ENCODE assay signal across 28 cellular contexts in genomic region chr7:1475393-1475792, GRCh38.
"Had no signal": no experiment of that assay in that cellular context is flagged by ENCODE, and none has a peak within 500 bp of the region (broad histone marks: within the 10 kb centered on the region; RNA-seq: fewer than 3 reads in every experiment).

No MANE protein-coding gene starts in this region.

- ATAC-seq: activated CD8-positive, alpha-beta T cell treated with anti-CD3 and anti-CD28 coated beads for 36 hours; activated naive CD4-positive, alpha-beta T cell treated with anti-CD3 and anti-CD28 coated beads, Interleukin-2, amount 50 U/mL, for 72 hours; activated T-cell treated with anti-CD3 and anti-CD28 coated beads, Interleukin-2, amount 50 U/mL, for 4 hours; activated T-helper 17 cell treated with anti-CD3 and anti-CD28 coated beads, Interleukin-2, amount 50 U/mL, for 72 hours; gastroesophageal sphincter; heart right ventricle had no signal

- H3K36me3 ChIP-seq: colonic mucosa had no signal

- H3K27me3 ChIP-seq: ascending aorta, breast epithelium, cardiac muscle cell, colonic mucosa, esophagus squamous epithelium, gastroesophageal sphincter, heart right ventricle had no signal

- H3K4me3 ChIP-seq: ascending aorta, breast epithelium, cardiac muscle cell, colonic mucosa, esophagus squamous epithelium, gastroesophageal sphincter, heart right ventricle had no signal

- DNase-seq: activated CD4-positive, alpha-beta T cell treated with anti-CD3 and anti-CD28 coated beads for 4 hours; activated CD4-positive, alpha-beta T cell treated with anti-CD3 and anti-CD28 coated beads, Interleukin-2, amount 50 U/mL, for 1 hour; activated CD4-positive, alpha-beta T cell treated with anti-CD3 and anti-CD28 coated beads, Interleukin-2, amount 50 U/mL, for 48 hours; activated CD4-positive, CD25-positive, alpha-beta regulatory T cell; activated CD4-positive, CD25-positive, alpha-beta regulatory T cell treated with anti-CD3 and anti-CD28 coated beads, Interleukin-2, amount 50 U/mL, for 72 hours; activated CD8-positive, alpha-beta memory T cell treated with anti-CD3 and anti-CD28 coated beads for 24 hours; activated CD8-positive, alpha-beta T cell treated with anti-CD3 and anti-CD28 coated beads for 36 hours; activated effector memory CD4-positive, alpha-beta T cell treated with Interleukin-2 at 50 U/mL for 16 hours; activated gamma-delta T cell treated with Interleukin-2 at 50 U/mL for 16 hours; activated naive CD4-positive, alpha-beta T cell treated with anti-CD3 and anti-CD28 coated beads for 36 hours; activated naive CD8-positive, alpha-beta T cell treated with anti-CD3 and anti-CD28 coated beads, Interleukin-2, amount 10 ng/mL, durations not matched to agents 7 days and 5 days; activated T-cell treated with anti-CD3 and anti-CD28 coated beads, Interleukin-2, amount 50 U/mL, for 4 hours; central memory CD4-positive, alpha-beta T cell; cerebellar nuclear complex; colonic mucosa; effector CD8-positive, alpha-beta T cell; esophagus squamous epithelium; foreskin melanocyte; heart right ventricle; T-helper 1 cell; T-helper 2 cell had no signal

- H3K27me3 Mint-ChIP-seq: activated CD8-positive, alpha-beta T cell treated with anti-CD3 and anti-CD28 coated beads for 36 hours; activated naive CD8-positive, alpha-beta T cell treated with anti-CD3 and anti-CD28 coated beads, Interleukin-2, amount 10 ng/mL, durations not matched to agents 7 days and 5 days; activated T-helper 17 cell treated with anti-CD3 and anti-CD28 coated beads, Interleukin-2, amount 50 U/mL, for 72 hours; brain had no signal

- H3K4me3 Mint-ChIP-seq: activated CD8-positive, alpha-beta T cell treated with anti-CD3 and anti-CD28 coated beads for 36 hours; activated naive CD4-positive, alpha-beta T cell treated with anti-CD3 and anti-CD28 coated beads for 36 hours; activated naive CD8-positive, alpha-beta T cell treated with anti-CD3 and anti-CD28 coated beads, Interleukin-2, amount 10 ng/mL, durations not matched to agents 7 days and 5 days; activated T-cell treated with anti-CD3 and anti-CD28 coated beads, Interleukin-2, amount 50 U/mL, for 4 hours; activated T-helper 17 cell treated with anti-CD3 and anti-CD28 coated beads, Interleukin-2, amount 50 U/mL, for 72 hours; brain had no signal

- H3K4me1 ChIP-seq: ascending aorta, colonic mucosa had no signal

- H3K27ac ChIP-seq: ascending aorta, cardiac muscle cell, colonic mucosa, gastroesophageal sphincter, heart right ventricle had no signal

- H3K9me3 Mint-ChIP-seq: activated CD8-positive, alpha-beta T cell treated with anti-CD3 and anti-CD28 coated beads for 36 hours; activated naive CD4-positive, alpha-beta T cell treated with anti-CD3 and anti-CD28 coated beads for 36 hours; activated naive CD4-positive, alpha-beta T cell treated with anti-CD3 and anti-CD28 coated beads, Interleukin-2, amount 50 U/mL, for 72 hours; activated naive CD8-positive, alpha-beta T cell treated with anti-CD3 and anti-CD28 coated beads, Interleukin-2, amount 10 ng/mL, durations not matched to agents 7 days and 5 days; activated T-cell treated with anti-CD3 and anti-CD28 coated beads, Interleukin-2, amount 50 U/mL, for 4 hours; activated T-helper 17 cell treated with anti-CD3 and anti-CD28 coated beads, Interleukin-2, amount 50 U/mL, for 72 hours; brain had no signal

- H3K27ac Mint-ChIP-seq: activated CD8-positive, alpha-beta T cell treated with anti-CD3 and anti-CD28 coated beads for 36 hours; activated naive CD4-positive, alpha-beta T cell treated with anti-CD3 and anti-CD28 coated beads for 36 hours; activated naive CD4-positive, alpha-beta T cell treated with anti-CD3 and anti-CD28 coated beads, Interleukin-2, amount 50 U/mL, for 72 hours; activated naive CD8-positive, alpha-beta T cell treated with anti-CD3 and anti-CD28 coated beads, Interleukin-2, amount 10 ng/mL, durations not matched to agents 7 days and 5 days; activated T-helper 17 cell treated with anti-CD3 and anti-CD28 coated beads, Interleukin-2, amount 50 U/mL, for 72 hours had no signal

- H3K36me3 Mint-ChIP-seq: activated naive CD4-positive, alpha-beta T cell treated with anti-CD3 and anti-CD28 coated beads, Interleukin-2, amount 50 U/mL, for 72 hours; activated naive CD8-positive, alpha-beta T cell treated with anti-CD3 and anti-CD28 coated beads, Interleukin-2, amount 10 ng/mL, durations not matched to agents 7 days and 5 days had no signal

- H3K4me1 Mint-ChIP-seq: activated T-helper 17 cell treated with anti-CD3 and anti-CD28 coated beads, Interleukin-2, amount 50 U/mL, for 72 hours; brain had no signal

- H3K9me3 ChIP-seq: ascending aorta, breast epithelium, colonic mucosa, esophagus squamous epithelium, gastroesophageal sphincter, heart right ventricle had no signal
